25 cellular contexts compared by ENCODE assay signal in genomic region chr9:138066049-138066448, GRCh38.
DNase-seq lines count a peak whose midpoint lies in the region; ATAC-seq, FAIRE-seq and TF ChIP-seq lines count a peak whose summit lies in the region.
"Had no signal": no experiment of that assay in that cellular context is flagged by ENCODE, and none has a peak within 500 bp of the region (broad histone marks: within the 10 kb centered on the region; RNA-seq: fewer than 3 reads in every experiment).

No MANE protein-coding gene starts in this region.

- TF ChIP-seq EP300 in HepG2 (IDR thresholded peaks at IDR 0.05; ENCODE audit: low read depth in 2 of 2, low read length in 2 of 2): no peak
- TF ChIP-seq EP300 in HepG2 (CRISPR knock-in tag; IDR thresholded peaks at IDR 0.05; ENCODE audit: borderline replicate concordance): no peak

- CTCF ChIA-PET in HepG2 (lab: Yijun Ruan, JAX; ENCODE audit: low intra/inter-chr PET ratio, low total read pairs): no interaction called here

- no peaks in the 10 kb centered on the region for H3K4me1 ChIP-seq in right atrium auricular region
- no peaks in the 10 kb centered on the region for H3K4me1 ChIP-seq in HepG2 (ENCODE audit: insufficient read depth, low read length)
- H3K4me1 ChIP-seq: foreskin keratinocyte, prostate gland, stomach had no signal

- FAIRE-seq in HepG2 (lab: Jason Lieb, UNC): no peak

- peak; percentile 37 for DNase-seq in Right ventricle myocardium inferior (ENCODE audit: missing footprints)
- DNase-seq in right atrium auricular region (ENCODE audit: low spot score): no peak
- DNase-seq in SK-MEL-5 (ENCODE audit: low read depth, low spot score): peak; percentile 8
- no peak for DNase-seq in HepG2 (ENCODE audit: low spot score)
- no peak for DNase-seq in SHP77 (lab: John Stamatoyannopoulos, UW)
- no peak for DNase-seq in brain microvascular endothelial cell
- DNase-seq: ACHN; activated naive CD8-positive, alpha-beta T cell treated with anti-CD3 and anti-CD28 coated beads, Interleukin-2, amount 50 U/mL, for 24 hours; DMS 273 treated with DMSO at 0.1 percent for 48 hours; foreskin keratinocyte; GF-D8; hypothalamus; MG63; naive thymus-derived CD8-positive, alpha-beta T cell; NCI-H1694 treated with DMSO at 0.1 percent for 48 hours; NCI-H345; SK-N-SH; stimulated activated CD4-positive, alpha-beta T cell treated with anti-CD3 and anti-CD28 coated beads, Interleukin-2, amount 100 ng/mL, for 48 hours; stomach had no signal

- no peak overlapping the region for H3K4me2 ChIP-seq in HepG2 (ENCODE audit: low read depth, low read length)
- H3K4me2 ChIP-seq: SK-N-SH had no signal

- H2AFZ ChIP-seq in HepG2 (ENCODE audit: low read length): no peak overlapping the region

- no peaks in the 10 kb centered on the region for H3K27me3 ChIP-seq in right atrium auricular region
- peaks cover 2 to 40% of the 10 kb centered on the region in 2 experiments for H3K27me3 ChIP-seq in HepG2 (ENCODE audit: control insufficient read depth in 1 of 2, insufficient read depth in 2 of 2, low read length in 2 of 2)
- H3K27me3 ChIP-seq in brain microvascular endothelial cell (replicated peaks): no peaks in the 10 kb centered on the region
- H3K27me3 ChIP-seq: foreskin keratinocyte, MG63 had no signal

- ATAC-seq in Right ventricle myocardium inferior: no peak
- ATAC-seq in HepG2: 0 out of 3 replicates have a peak, but pooled peaks have one; percentile 37
- ATAC-seq in GM21528 (IDR thresholded peaks at IDR 0.05; ENCODE audit: low FRiP score, unreplicated experiment): no peak
- no peak for ATAC-seq in HG02642 (IDR thresholded peaks at IDR 0.05; ENCODE audit: poor library complexity, unreplicated experiment)
- ATAC-seq: activated CD4-positive, CD25-positive, alpha-beta regulatory T cell treated with anti-CD3 and anti-CD28 coated beads, Interleukin-2, amount 50 U/mL, for 24 hours; activated naive CD8-positive, alpha-beta T cell treated with anti-CD3 and anti-CD28 coated beads, Interleukin-2, amount 50 U/mL, for 24 hours; foreskin keratinocyte; naive thymus-derived CD8-positive, alpha-beta T cell had no signal

- H3K79me2 ChIP-seq in HepG2 (ENCODE audit: insufficient read depth, low read length): no peaks in the 10 kb centered on the region

- TF ChIP-seq CTCF in right atrium auricular region (IDR thresholded peaks at IDR 0.05) (no peak), HepG2 (CRISPR knock-in tag; IDR thresholded peaks at IDR 0.05) (no peak), brain microvascular endothelial cell (IDR thresholded peaks at IDR 0.05; ENCODE audit: low read depth, low read length, missing control alignments) (no peak)

- H4K20me1 ChIP-seq in HepG2 (ENCODE audit: insufficient read depth, low read length): no peaks in the 10 kb centered on the region

- BruUV-seq in HepG2 (replicated peaks; lab: Mats Ljungman, UMichigan): no TSS peak

- no peak overlapping the region for H3K27ac ChIP-seq in right atrium auricular region
- H3K27ac ChIP-seq in HepG2 (ENCODE audit: extremely low read length, insufficient read depth, low read length): no peak overlapping the region
- no peak overlapping the region for H3K27ac ChIP-seq in brain microvascular endothelial cell
- H3K27ac ChIP-seq: C4-2B, foreskin keratinocyte, prostate gland, skin epidermis, stomach had no signal

- TF ChIP-seq POLR2A in HepG2 (IDR thresholded peaks at IDR 0.05; ENCODE audit: insufficient read depth in 1 of 2, low read depth in 2 of 2, low read length in 2 of 2): no peak

- POLR2A ChIA-PET in HepG2 (lab: Yijun Ruan, JAX): no interaction called here

- H3K9me3 ChIP-seq in right atrium auricular region: no peaks in the 10 kb centered on the region
- H3K9me3 ChIP-seq in HepG2 (ENCODE audit: low read length): no peaks in the 10 kb centered on the region
- H3K9me3 ChIP-seq: MG63, prostate gland, SK-N-SH, stomach had no signal

- WGBS in HepG2 (ENCODE audit: low lambda C conversion rate): 29% methylated on average over 6 of the region's 6 CpGs

- H3K9ac ChIP-seq in HepG2 (ENCODE audit: insufficient read depth, low read depth, low read length): no peak overlapping the region
- H3K9ac ChIP-seq: SK-N-SH had no signal

- intact Hi-C loops in Right ventricle myocardium inferior (cut with DNase I) (no loop called here), HepG2 (cut with micrococcal nuclease; ENCODE audit: unreplicated experiment) (no loop called here)

- in situ Hi-C loops in SK-MEL-5 (cut with HindIII; ENCODE audit: low pct_unique_long_range_greater_than_20kb, low sequenced_read_pairs): no loop called here
- in situ Hi-C loops in HepG2 (cut with HindIII; ENCODE audit: extremely low pct_ligation_motif_present, low pct_unique_long_range_greater_than_20kb): no loop called here
- in situ Hi-C loops in brain microvascular endothelial cell (cut with HindIII; ENCODE audit: low pct_ligation_motif_present, low sequenced_read_pairs): no loop called here

- no peak for TF ChIP-seq RAD21 in HepG2 (CRISPR knock-in tag; IDR thresholded peaks at IDR 0.05)

- H3K36me3 ChIP-seq in right atrium auricular region: no peaks in the 10 kb centered on the region
- no peaks in the 10 kb centered on the region for H3K36me3 ChIP-seq in HepG2 (replicated peaks in 1 of 2; ENCODE audit: control insufficient read depth in 1 of 2, insufficient read depth in 2 of 2, low read length in 2 of 2)
- no peaks in the 10 kb centered on the region for H3K36me3 ChIP-seq in brain microvascular endothelial cell (replicated peaks)
- H3K36me3 ChIP-seq: MG63, prostate gland, stomach had no signal

- no peak overlapping the region for H3K4me3 ChIP-seq in right atrium auricular region
- no peak overlapping the region for H3K4me3 ChIP-seq in HepG2 (replicated peaks in 1 of 3; ENCODE audit: insufficient read depth in 1 of 3, low read depth in 2 of 3, low read length in 3 of 3)
- no peak overlapping the region for H3K4me3 ChIP-seq in brain microvascular endothelial cell (ENCODE audit: low read depth, low read length)
- H3K4me3 ChIP-seq: MG63, prostate gland, skin epidermis, stomach had no signal

TF ChIP-seq in HepG2, 621 proteins besides CTCF, POLR2A, EP300 and RAD21 (continues in another document):
- TF ChIP-seq USF2 (IDR thresholded peaks at IDR 0.05; ENCODE audit: low read depth, low read length) (no peak), USF2 (CRISPR knock-in tag; IDR thresholded peaks at IDR 0.05; ENCODE audit: borderline replicate concordance) (no peak), U2AF2 (IDR thresholded peaks at IDR 0.05; ENCODE audit: low read depth, low read length) (no peak), RBM22 (optimal IDR thresholded peaks at IDR 0.05; ENCODE audit: low read length) (no peak), MATR3 (CRISPR knock-in tag; IDR thresholded peaks at IDR 0.05) (no peak), KLF16 (CRISPR knock-in tag; IDR thresholded peaks at IDR 0.05) (no peak), THAP9 (CRISPR knock-in tag; IDR thresholded peaks at IDR 0.05; ENCODE audit: borderline replicate concordance) (no peak), FIP1L1 (IDR thresholded peaks at IDR 0.05; ENCODE audit: borderline replicate concordance, insufficient read depth, low read depth, low read length) (no peak), ADNP (CRISPR knock-in tag; IDR thresholded peaks at IDR 0.05) (no peak)

Comparison
In these comparisons a context has a peak if more than half of its experiments do, and no peak if none do; other contexts are left out.
1. DNase-seq: peak in Right ventricle myocardium inferior (single experiment) and SK-MEL-5 (single experiment); none in right atrium auricular region (single experiment), HepG2 (single experiment), SHP77 (0 of 2) and brain microvascular endothelial cell (single experiment).